In genomic region chr19:8531470-8531869, GRCh38 we compare ENCODE assay signal across 34 cellular contexts. TPM values are rescaled to one million over a fixed set of nuclear protein-coding genes. Genes with fewer than 3 reads are reported as not detected.
"Had no signal": no experiment of that assay in that cellular context is flagged by ENCODE, and none has a peak within 500 bp of the region (broad histone marks: within the 10 kb centered on the region; RNA-seq: fewer than 3 reads in every experiment).

No MANE protein-coding gene starts in this region.

- ATAC-seq: esophagus mucosa; gastrocnemius medialis; heart left ventricle; left cardiac atrium; left lung; mucosa of descending colon; psoas muscle; right cardiac atrium; stimulated activated naive B cell treated with anti-CD40 and anti-IgM and Interleukin-4, amounts not matched to agents 10 μg/mL and 1 μg/mL and 100 μg/mL, for 72 hours had no signal

- FAIRE-seq: islet of Langerhans, urothelium cell line had no signal

- DNase-seq: colonic mucosa; effector CD8-positive, alpha-beta T cell; endodermal cell; foreskin fibroblast; gastrocnemius medialis; heart left ventricle; left cardiac atrium; left lung; mesenchymal stem cell; mucosa of descending colon; naive B cell; nucleus accumbens; ovary; posterior cingulate gyrus; psoas muscle; right cardiac atrium; stimulated activated CD4-positive, alpha-beta T cell treated with anti-CD3 and anti-CD28 coated beads, Interleukin-15, amount 100 ng/mL, for 24 hours; stimulated activated CD4-positive, alpha-beta T cell treated with anti-CD3 and anti-CD28 coated beads, Interleukin-2, amount 100 ng/mL, for 48 hours; stimulated activated naive B cell treated with anti-CD40 and anti-IgM and Interleukin-4, amounts not matched to agents 10 μg/mL and 1 μg/mL and 100 μg/mL, for 72 hours; upper lobe of left lung had no signal

- H3K27me3 Mint-ChIP-seq: dendritic cell treated with granulocyte-macrophage colony-stimulating factor and Interleukin-4, amounts not matched to agents 40 ng/mL and 50 ng/mL, for 4 days; naive B cell; stimulated activated naive B cell treated with anti-CD40 and anti-IgM and Interleukin-4, amounts not matched to agents 10 μg/mL and 1 μg/mL and 100 μg/mL, for 72 hours; stimulated activated naive CD8-positive, alpha-beta T cell treated with anti-CD3 and anti-CD28 coated beads, Interleukin-15, Interleukin-2, amounts not matched to agents 100 ng/mL and 50 ng/mL, for 24 hours had no signal

- H3K9me3 ChIP-seq: colonic mucosa, gastrocnemius medialis, heart left ventricle, left lung, mucosa of descending colon, ovary, thoracic aorta, tibial nerve, upper lobe of left lung had no signal

- H3K27me3 ChIP-seq: colonic mucosa, heart left ventricle, hepatocyte, left lung, ovary, tibial nerve, upper lobe of left lung had no signal

- H3K27ac Mint-ChIP-seq: dendritic cell treated with granulocyte-macrophage colony-stimulating factor and Interleukin-4, amounts not matched to agents 40 ng/mL and 50 ng/mL, for 4 days; endodermal cell; mesothelial cell of epicardium; stimulated activated naive B cell treated with anti-CD40 and anti-IgM and Interleukin-4, amounts not matched to agents 10 μg/mL and 1 μg/mL and 100 μg/mL, for 72 hours; stimulated activated naive CD8-positive, alpha-beta T cell treated with anti-CD3 and anti-CD28 coated beads, Interleukin-15, Interleukin-2, amounts not matched to agents 100 ng/mL and 50 ng/mL, for 24 hours had no signal

- H3K36me3 ChIP-seq: colonic mucosa, gastrocnemius medialis, ovary, thoracic aorta had no signal

- H3K9me3 Mint-ChIP-seq: dendritic cell treated with granulocyte-macrophage colony-stimulating factor and Interleukin-4, amounts not matched to agents 40 ng/mL and 50 ng/mL, for 4 days; endodermal cell; naive B cell; stimulated activated naive B cell treated with anti-CD40 and anti-IgM and Interleukin-4, amounts not matched to agents 10 μg/mL and 1 μg/mL and 100 μg/mL, for 72 hours; stimulated activated naive CD8-positive, alpha-beta T cell treated with anti-CD3 and anti-CD28 coated beads, Interleukin-15, Interleukin-2, amounts not matched to agents 100 ng/mL and 50 ng/mL, for 24 hours had no signal

- H3K4me3 Mint-ChIP-seq: dendritic cell treated with granulocyte-macrophage colony-stimulating factor and Interleukin-4, amounts not matched to agents 40 ng/mL and 50 ng/mL, for 4 days; endodermal cell; mesothelial cell of epicardium; naive B cell; stimulated activated naive B cell treated with anti-CD40 and anti-IgM and Interleukin-4, amounts not matched to agents 10 μg/mL and 1 μg/mL and 100 μg/mL, for 72 hours; stimulated activated naive CD8-positive, alpha-beta T cell treated with anti-CD3 and anti-CD28 coated beads, Interleukin-15, Interleukin-2, amounts not matched to agents 100 ng/mL and 50 ng/mL, for 24 hours had no signal

- H3K4me1 Mint-ChIP-seq: stimulated activated naive B cell treated with anti-CD40 and anti-IgM and Interleukin-4, amounts not matched to agents 10 μg/mL and 1 μg/mL and 100 μg/mL, for 72 hours had no signal

- H2AFZ ChIP-seq: hepatocyte had no signal

- H3K4me3 ChIP-seq: colonic mucosa, gastrocnemius medialis, heart left ventricle, hepatocyte, left lung, mucosa of descending colon, ovary, psoas muscle, skin epidermis, thoracic aorta, tibial nerve, upper lobe of left lung had no signal

- H3K4me2 ChIP-seq: hepatocyte had no signal

- H3K27ac ChIP-seq: colonic mucosa, epithelial cell of prostate, gastrocnemius medialis, heart left ventricle, hepatocyte, left lung, ovary, psoas muscle, skin epidermis, thoracic aorta, tibial nerve, upper lobe of left lung had no signal

- H3K4me1 ChIP-seq: colonic mucosa, left lung, psoas muscle had no signal

RNA-seq across cellular contexts. Expression of gene PRAM1, which starts 29.0 kb away (rescaled TPM):
- total RNA-seq: glomerular endothelial cell, lung microvascular endothelial cell, renal cortical epithelial cell had no signal
